ENCODE assay signal across 6 cellular contexts in genomic region chr18:67701-68100, GRCh38. TPM values are rescaled to one million over a fixed set of nuclear protein-coding genes. Genes with fewer than 3 reads are reported as not detected.
"Had no signal": no experiment of that assay in that cellular context is flagged by ENCODE, and none has a peak within 500 bp of the region (broad histone marks: within the 10 kb centered on the region; RNA-seq: fewer than 3 reads in every experiment).

No MANE protein-coding gene starts in this region.

RNA-seq across cellular contexts. Expression of gene TUBB8B, which starts 18.3 kb away (rescaled TPM):
- total RNA-seq: LHCN-M2, MCF 10A, PC-3, Peyer's patch, Right ventricle myocardium superior had no signal
- polyA plus RNA-seq: SK-N-SH had no signal
